In genomic region chr6:43575772-43576551, GRCh38 we compare ENCODE assay signal across 8 cellular contexts. TPM values are rescaled to one million over a fixed set of nuclear protein-coding genes. Genes with fewer than 3 reads are reported as not detected.
A peak's percentile ranks its signal among the peaks of the same experiment; 100 is the strongest.
DNase-seq lines count a peak whose midpoint lies in the region; ATAC-seq and TF ChIP-seq lines count a peak whose summit lies in the region.

Gene POLH (plus strand): TSS chr6:43576185. CDS start chr6:43582320, 6,135 bp downstream.
Gene XPO5 (minus strand): TSS chr6:43576038. CDS start chr6:43575864, 174 bp downstream.

- H3K79me2 ChIP-seq in SK-N-SH (ENCODE audit: insufficient read depth) = peaks cover 71% of the 10 kb centered on the region

- TF ChIP-seq CTCF in GM10248 (IDR thresholded peaks at IDR 0.05; ENCODE audit: control extremely low read depth, extremely low read depth, low read depth, missing control alignments) (peak; percentile 17), SK-N-SH (IDR thresholded peaks at IDR 0.05) (peak; percentile 30; the same call in 1 of the 2 replicates)

- H3F3A ChIP-seq in SK-N-SH (replicated peaks; ENCODE audit: insufficient read depth) = peaks cover 27% of the 10 kb centered on the region

- TF ChIP-seq EP300 in SK-N-SH (IDR thresholded peaks at IDR 0.05; ENCODE audit: borderline replicate concordance in 1 of 2, low read depth in 1 of 2, low read length in 1 of 2) = no peak

- H3K27ac ChIP-seq in SK-N-SH (ENCODE audit: low read depth in 2 of 2, low read length in 1 of 2) = peak within 1 kb of the TSS; percentile 66 to 95

- peak within 1 kb of the TSS; percentile 95 for H2AFZ ChIP-seq in SK-N-SH (ENCODE audit: low read depth)

- CTCF ChIA-PET in GM10248 (lab: Yijun Ruan, JAX) = interaction anchor here (0.6 to 4.2 kb wide), 4 partner anchors 22 to 32 kb away, joined by 3 to 16 read pairs (median 4); no protein-coding TSS in a partner anchor
- CTCF ChIA-PET in SK-N-SH (lab: Yijun Ruan, JAX) = interaction anchor here (1.2 to 1.3 kb wide), 2 partner anchors 15 to 32 kb away, joined by 3 to 5 read pairs; no protein-coding TSS in a partner anchor

- no peaks in the 10 kb centered on the region for H3K9me3 ChIP-seq in SK-N-SH

- POLR2A ChIA-PET in GM10248 (lab: Yijun Ruan, JAX) = interaction anchor here (0.8 kb wide), 1 partner anchor 60 kb away, joined by 3 read pairs; the partner anchor contains the start of gene MAD2L1BP
- POLR2A ChIA-PET in SK-N-SH (lab: Yijun Ruan, JAX) = interaction anchor here (0.6 to 1.2 kb wide), 7 partner anchors 21 to 503 kb away, joined by 3 to 9 read pairs (median 4); partner anchors contain the start of gene GTPBP2

- H3K4me3 ChIP-seq in SK-N-SH (ENCODE audit: low read depth in 2 of 2, low read length in 1 of 2) = peak within 1 kb of the TSS; percentile 75 to 96

- peaks cover 0 to 8% of the 10 kb centered on the region in 2 experiments; a peak in 3 of 4 replicates for H3K4me1 ChIP-seq in SK-N-SH (ENCODE audit: control insufficient read depth in 1 of 2, insufficient read depth in 2 of 2, low read depth in 1 of 2, low read length in 1 of 2)

- peak within 1 kb of the TSS; percentile 89 for H3K4me2 ChIP-seq in SK-N-SH

- TF ChIP-seq RAD21 in SK-N-SH (IDR thresholded peaks at IDR 0.05; ENCODE audit: low read length) = no peak

- WGBS in SK-N-SH (ENCODE audit: low lambda C conversion rate) = 2% methylated on average over 40 of the region's 76 CpGs

- H3K36me3 ChIP-seq in SK-N-SH (replicated peaks in 1 of 2; ENCODE audit: control insufficient read depth in 1 of 2, insufficient read depth in 2 of 2, low read length in 1 of 2) = peaks cover 15 to 19% of the 10 kb centered on the region in 2 experiments

- H3K27me3 ChIP-seq in SK-N-SH (ENCODE audit: insufficient read depth) = no peaks in the 10 kb centered on the region

- no peaks in the 10 kb centered on the region for H3K9me2 ChIP-seq in SK-N-SH

- H3K9ac ChIP-seq in SK-N-SH = peak within 1 kb of the TSS; percentile 72

- peak; percentile 86 for ATAC-seq in HG02588 (IDR thresholded peaks at IDR 0.05; ENCODE audit: unreplicated experiment)

- DNase-seq in GM10248 (ENCODE audit: extremely low spot score) = peak; percentile 98
- peak; percentile 93 for DNase-seq in NCI-H1092 (lab: John Stamatoyannopoulos, UW)
- peak; percentile 99 for DNase-seq in SK-N-SH
- DNase-seq in activated naive CD4-positive, alpha-beta T cell treated with anti-CD3 and anti-CD28 coated beads, Interleukin-2, amount 50 U/mL, for 16 hours = peak; percentile 92
- DNase-seq in globus pallidus (ENCODE audit: low spot score) = peak; percentile 86
- peak in 55 of 56 donors; percentile 40 to 92 (median 79) for DNase-seq in nucleus accumbens (lab: John Stamatoyannopoulos, UW)
- DNase-seq in superior temporal gyrus (ENCODE audit: extremely low spot score) = peak; percentile 87

- H4K20me1 ChIP-seq in SK-N-SH (ENCODE audit: insufficient read depth) = peaks cover 14% of the 10 kb centered on the region

TF ChIP-seq in SK-N-SH, 30 proteins besides CTCF, POLR2A, EP300 and RAD21:
- TF ChIP-seq ZBTB33 (IDR thresholded peaks at IDR 0.05; ENCODE audit: borderline replicate concordance, low read depth) = no peak
- 0 out of 2 replicates have a peak, but pooled peaks have one; percentile 32 for TF ChIP-seq YY1 (IDR thresholded peaks at IDR 0.05; ENCODE audit: low read depth)
- TF ChIP-seq SMC3 (IDR thresholded peaks at IDR 0.05; ENCODE audit: low read depth, low read length) = no peak
- TF ChIP-seq REST (IDR thresholded peaks at IDR 0.05; ENCODE audit: low read depth, low read length) = peak; percentile 74
- peak; percentile 99 for TF ChIP-seq NRF1 (IDR thresholded peaks at IDR 0.05; ENCODE audit: low read depth, low read length)
- peak; percentile 98 for TF ChIP-seq MXI1 (IDR thresholded peaks at IDR 0.05; ENCODE audit: low read depth, low read length)
- no peak for TF ChIP-seq RFX5 (IDR thresholded peaks at IDR 0.05; ENCODE audit: low read length)
- no peak for TF ChIP-seq FOXM1 (IDR thresholded peaks at IDR 0.05; ENCODE audit: low read depth)
- TF ChIP-seq IRF3 (IDR thresholded peaks at IDR 0.05; ENCODE audit: low read depth, low read length) = no peak
- no peak for TF ChIP-seq RXRA (IDR thresholded peaks at IDR 0.05; ENCODE audit: borderline replicate concordance, low read depth)
- no peak for TF ChIP-seq FOSL2 (IDR thresholded peaks at IDR 0.05; ENCODE audit: borderline replicate concordance, low read depth)
- TF ChIP-seq JUND (IDR thresholded peaks at IDR 0.05) = no peak
- peak; percentile 67 for TF ChIP-seq GABPA (IDR thresholded peaks at IDR 0.05; ENCODE audit: low read depth)
- TF ChIP-seq FOXJ3 (CRISPR knock-in tag; IDR thresholded peaks at IDR 0.05) = no peak
- TF ChIP-seq POLR2AphosphoS5 (IDR thresholded peaks at IDR 0.05; ENCODE audit: low read depth, low read length) = peak; percentile 98
- no peak for TF ChIP-seq TEAD4 (IDR thresholded peaks at IDR 0.05; ENCODE audit: borderline replicate concordance, insufficient read depth)
- TF ChIP-seq RCOR1 (IDR thresholded peaks at IDR 0.05; ENCODE audit: low read length) = no peak
- TF ChIP-seq TAF1 (IDR thresholded peaks at IDR 0.05; ENCODE audit: borderline replicate concordance, low read depth, low read length) = peak; percentile 99
- no peak for TF ChIP-seq CHD2 (IDR thresholded peaks at IDR 0.05; ENCODE audit: low read length, partially characterized antibody)
- peak; percentile 74 for TF ChIP-seq ELF1 (IDR thresholded peaks at IDR 0.05)
- TF ChIP-seq SIN3A (IDR thresholded peaks at IDR 0.05; ENCODE audit: borderline replicate concordance, low read depth, low read length) = peak; percentile 98

RNA-seq across cellular contexts. Expression of gene POLH, which starts in this region (rescaled TPM):
- polyA plus RNA-seq in SK-N-SH (2012; rRNA removed) = 11.5 and 18.8 TPM in 2 replicates
- polyA plus RNA-seq in SK-N-SH (2012; cell fraction: cytosol; rRNA removed) = 12.8 and 12.9 TPM in 2 replicates
- polyA plus RNA-seq in SK-N-SH (2012; cell fraction: nucleus; rRNA removed) = 14.0 and 18.3 TPM in 2 replicates

RNA-seq across cellular contexts. Expression of gene XPO5, which starts in this region (rescaled TPM):
- 29.5 and 39.2 TPM in 2 replicates for polyA plus RNA-seq in SK-N-SH (2012; rRNA removed)
- polyA plus RNA-seq in SK-N-SH (2012; cell fraction: cytosol; rRNA removed) = 24.0 and 26.7 TPM in 2 replicates
- 66.5 and 92.9 TPM in 2 replicates for polyA plus RNA-seq in SK-N-SH (2012; cell fraction: nucleus; rRNA removed)

Comparison
In these comparisons a context has a peak if more than half of its experiments do, and no peak if none do; other contexts are left out.
1. Peak in every context shown above with its lines: DNase-seq, ATAC-seq, H3K4me3 ChIP-seq and H3K27ac ChIP-seq.